Comparison of ENCODE assay signal across 9 cellular contexts in the genomic region with DNA sequence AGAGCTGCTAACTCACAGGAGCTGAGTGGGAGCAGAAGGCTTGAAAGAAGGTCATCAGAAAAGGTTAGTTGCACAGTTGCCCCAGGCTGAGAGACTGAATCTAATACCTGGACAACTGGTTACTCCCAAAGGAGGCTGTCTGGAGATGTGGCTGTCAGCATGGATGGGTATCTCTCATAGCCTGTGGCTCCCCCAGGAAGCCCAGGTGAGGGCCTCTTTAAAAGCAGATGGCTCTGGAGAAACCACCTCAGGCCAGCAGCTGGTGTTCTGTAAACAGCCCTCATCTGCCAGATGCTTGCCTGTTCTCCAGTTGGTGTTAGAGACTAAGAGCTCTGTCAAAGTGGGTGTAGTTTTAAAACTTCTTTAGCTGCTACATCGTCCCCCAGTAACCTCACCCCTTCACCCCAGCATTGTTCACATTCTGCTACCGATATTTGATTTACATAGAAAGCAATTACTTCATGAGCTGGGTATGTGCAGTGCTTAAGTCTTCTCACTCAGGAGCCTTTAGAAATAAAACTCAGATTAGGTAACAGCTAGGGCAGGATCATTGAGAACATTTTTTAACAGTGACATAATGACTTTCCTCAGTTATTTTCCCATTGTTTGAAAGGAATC. TPM values are rescaled to one million over a fixed set of nuclear protein-coding genes. Genes with fewer than 3 reads are reported as not detected.
DNase-seq lines count a peak whose midpoint lies in the region; ATAC-seq lines count a peak whose summit lies in the region.
"Had no signal": no experiment of that assay in that cellular context is flagged by ENCODE, and none has a peak within 500 bp of the region (broad histone marks: within the 10 kb centered on the region; RNA-seq: fewer than 3 reads in every experiment).

No MANE protein-coding gene starts in this region.

- peaks cover 8% of the 10 kb centered on the region for H3K27me3 ChIP-seq in adipocyte (replicated peaks; ENCODE audit: control insufficient read depth, insufficient read depth, low read length)
- no peaks in the 10 kb centered on the region for H3K27me3 ChIP-seq in mesendoderm (ENCODE audit: insufficient read depth, low read length, poor library complexity)

- ATAC-seq in HG02642 (IDR thresholded peaks at IDR 0.05; ENCODE audit: poor library complexity, unreplicated experiment) (no peak), HG03045 (IDR thresholded peaks at IDR 0.05; ENCODE audit: unreplicated experiment) (no peak)

- H3K56ac ChIP-seq in mesendoderm (ENCODE audit: low read length) = no peak overlapping the region

- no peaks in the 10 kb centered on the region for H3K9me3 ChIP-seq in adipocyte (ENCODE audit: control insufficient read depth, low read length)

- H2BK120ac ChIP-seq in mesendoderm (ENCODE audit: low read depth, low read length) = no peak overlapping the region

- H3K27ac ChIP-seq in mesendoderm (ENCODE audit: low read depth, low read length) = peak overlapping the region; percentile 67

- no peak overlapping the region for H3K4me2 ChIP-seq in mesendoderm (ENCODE audit: low read length)

- DNase-seq in DMS153 (lab: John Stamatoyannopoulos, UW) = peak; percentile 73
- peak; percentile 83 for DNase-seq in NCI-H146 treated with DMSO at 0.1 percent for 48 hours (lab: John Stamatoyannopoulos, UW; ENCODE audit: unreplicated experiment)
- peak; percentile 65 for DNase-seq in adipocyte (ENCODE audit: low read depth)
- DNase-seq in mesendoderm = peak; percentile 98
- DNase-seq in activated CD4-positive, alpha-beta memory T cell treated with anti-CD3 and anti-CD28 coated beads, Interleukin-2, amount 10 ng/mL, durations not matched to agents 7 days and 5 days = no peak
- no peak for DNase-seq in activated CD4-positive, alpha-beta T cell treated with anti-CD3 and anti-CD28 coated beads, Interleukin-2, amount 50 U/mL, for 48 hours
- DNase-seq: NK-92 treated with Interleukin-12 subunit alpha and Interleukin-12 subunit beta, amount 100 ng/mL, for 24 hours had no signal

- H3K36me3 ChIP-seq in adipocyte (ENCODE audit: control insufficient read depth, insufficient read depth, low read length, severe bottlenecking) (no peaks in the 10 kb centered on the region), mesendoderm (ENCODE audit: control insufficient read depth, insufficient read depth, low read length) (no peaks in the 10 kb centered on the region)

- no peaks in the 10 kb centered on the region for H3K79me1 ChIP-seq in mesendoderm (ENCODE audit: low read length)

- peaks cover 23% of the 10 kb centered on the region for H3K4me1 ChIP-seq in adipocyte (ENCODE audit: control insufficient read depth, insufficient read depth, low read length)
- peaks cover 6% of the 10 kb centered on the region for H3K4me1 ChIP-seq in mesendoderm (ENCODE audit: control insufficient read depth, low read depth, low read length)

- H3K27me3 Mint-ChIP-seq in activated CD4-positive, alpha-beta memory T cell treated with anti-CD3 and anti-CD28 coated beads, Interleukin-2, amount 10 ng/mL, durations not matched to agents 7 days and 5 days = peaks cover 2% of the 10 kb centered on the region

- no peaks in the 10 kb centered on the region for H3K79me2 ChIP-seq in mesendoderm (ENCODE audit: control insufficient read depth, insufficient read depth, low read length)

- no peak overlapping the region for H2BK15ac ChIP-seq in mesendoderm (replicated peaks; ENCODE audit: low read depth)

- H3K36me3 Mint-ChIP-seq in activated CD4-positive, alpha-beta memory T cell treated with anti-CD3 and anti-CD28 coated beads, Interleukin-2, amount 10 ng/mL, durations not matched to agents 7 days and 5 days (ENCODE audit: low read depth) = no peaks in the 10 kb centered on the region

- H3K4me3 Mint-ChIP-seq in activated CD4-positive, alpha-beta memory T cell treated with anti-CD3 and anti-CD28 coated beads, Interleukin-2, amount 10 ng/mL, durations not matched to agents 7 days and 5 days = no peak overlapping the region

- no peak overlapping the region for H4K5ac ChIP-seq in mesendoderm (ENCODE audit: low read length)

- no peak overlapping the region for H4K8ac ChIP-seq in mesendoderm (ENCODE audit: low read depth, low read length)

- no peak overlapping the region for H2BK5ac ChIP-seq in mesendoderm (ENCODE audit: low read length)

- no CpG with 5 or more reads among the region's 2 CpGs for WGBS in mesendoderm (ENCODE audit: extremely low coverage, insufficient coverage, low lambda C conversion rate)

- H3K9me3 Mint-ChIP-seq in activated CD4-positive, alpha-beta memory T cell treated with anti-CD3 and anti-CD28 coated beads, Interleukin-2, amount 10 ng/mL, durations not matched to agents 7 days and 5 days = no peaks in the 10 kb centered on the region

- peak overlapping the region; percentile 9 for H2AK5ac ChIP-seq in mesendoderm (ENCODE audit: low read length)

- peaks cover 7% of the 10 kb centered on the region for H3K4me1 Mint-ChIP-seq in activated CD4-positive, alpha-beta memory T cell treated with anti-CD3 and anti-CD28 coated beads, Interleukin-2, amount 10 ng/mL, durations not matched to agents 7 days and 5 days

- POLR2A ChIA-PET in activated CD4-positive, alpha-beta memory T cell treated with anti-CD3 and anti-CD28 coated beads, Interleukin-2, amount 10 ng/mL, durations not matched to agents 7 days and 5 days (lab: Charles Lee) = no interaction called here

- CTCF ChIA-PET in activated CD4-positive, alpha-beta memory T cell treated with anti-CD3 and anti-CD28 coated beads, Interleukin-2, amount 10 ng/mL, durations not matched to agents 7 days and 5 days (lab: Charles Lee) = no interaction called here

- H3K4me3 ChIP-seq in adipocyte (ENCODE audit: low read length) = no peak overlapping the region
- no peak overlapping the region for H3K4me3 ChIP-seq in mesendoderm (ENCODE audit: low read length)

- no peak overlapping the region for H3K4ac ChIP-seq in mesendoderm (ENCODE audit: low read depth, low read length)

- H3K18ac ChIP-seq in mesendoderm (ENCODE audit: low read length) = peak overlapping the region; percentile 61

- H3K23ac ChIP-seq in mesendoderm (ENCODE audit: low read length) = no peak overlapping the region

- H3K9ac ChIP-seq in adipocyte (ENCODE audit: low read length) (no peak overlapping the region), mesendoderm (ENCODE audit: low read length) (no peak overlapping the region)

- H3K27ac Mint-ChIP-seq in activated CD4-positive, alpha-beta memory T cell treated with anti-CD3 and anti-CD28 coated beads, Interleukin-2, amount 10 ng/mL, durations not matched to agents 7 days and 5 days = no peak overlapping the region

RNA-seq across cellular contexts. Expression of gene DACT1, which starts 25.8 kb away (rescaled TPM):
- polyA plus RNA-seq in mesendoderm (2013, experiment 1 of 2) = 51.5 TPM
- 57.5 TPM for polyA plus RNA-seq in mesendoderm (2013, experiment 2 of 2)
- total RNA-seq in activated CD4-positive, alpha-beta memory T cell treated with anti-CD3 and anti-CD28 coated beads, Interleukin-2, amount 10 ng/mL, durations not matched to agents 7 days and 5 days = under 1 TPM; 0.81 to 0.93 TPM

Comparison
In these comparisons a context has a peak if more than half of its experiments do, and no peak if none do; other contexts are left out.
1. DNase-seq: peak in DMS153 (single experiment), NCI-H146 treated with DMSO at 0.1 percent for 48 hours (single experiment), adipocyte (single experiment) and mesendoderm (single experiment); none in activated CD4-positive, alpha-beta memory T cell treated with anti-CD3 and anti-CD28 coated beads, Interleukin-2, amount 10 ng/mL, durations not matched to agents 7 days and 5 days (single experiment) and activated CD4-positive, alpha-beta T cell treated with anti-CD3 and anti-CD28 coated beads, Interleukin-2, amount 50 U/mL, for 48 hours (0 of 2).